9 cellular contexts compared by ENCODE assay signal in genomic region chrX:71118985-71119535, GRCh38. TPM values are rescaled to one million over a fixed set of nuclear protein-coding genes. Genes with fewer than 3 reads are reported as not detected.
A peak's percentile ranks its signal among the peaks of the same experiment; 100 is the strongest.
DNase-seq lines count a peak whose midpoint lies in the region; ATAC-seq and TF ChIP-seq lines count a peak whose summit lies in the region.
"Had no signal": no experiment of that assay in that cellular context is flagged by ENCODE, and none has a peak within 500 bp of the region (broad histone marks: within the 10 kb centered on the region; RNA-seq: fewer than 3 reads in every experiment).

No MANE protein-coding gene starts in this region.

- H3K9me3 ChIP-seq in DOHH2 (ENCODE audit: control insufficient read depth, insufficient read depth, low read length), result no peaks in the 10 kb centered on the region
- H3K9me3 ChIP-seq in mucosa of stomach (ENCODE audit: control insufficient read depth, low read length), result no peaks in the 10 kb centered on the region

- no peaks in the 10 kb centered on the region for H3K9me2 ChIP-seq in DOHH2 (replicated peaks; ENCODE audit: control insufficient read depth, low read length)

- H3K27me3 ChIP-seq in DOHH2 (ENCODE audit: control insufficient read depth, low read length) (no peaks in the 10 kb centered on the region), mucosa of stomach (ENCODE audit: control insufficient read depth, insufficient read depth, low read length) (no peaks in the 10 kb centered on the region)

- TF ChIP-seq CTCF in DOHH2 (IDR thresholded peaks at IDR 0.05; ENCODE audit: low read depth, low read length, poor library complexity, severe bottlenecking) (no peak), LNCaP clone FGC (IDR thresholded peaks at IDR 0.05; ENCODE audit: control insufficient read depth, extremely low read depth, insufficient read depth) (no peak)

- H3F3A ChIP-seq in DOHH2 (ENCODE audit: control insufficient read depth, insufficient read depth), result no peaks in the 10 kb centered on the region

- H3K9ac ChIP-seq in mucosa of stomach (ENCODE audit: low read length), result peak overlapping the region; percentile 86

- no peak for DNase-seq in LNCaP clone FGC (ENCODE audit: low read depth)
- peak; percentile 38 for DNase-seq in dermis blood vessel endothelial cell
- DNase-seq in NCI-H510A (lab: John Stamatoyannopoulos, UW), result no peak
- DNase-seq in posterior vena cava (ENCODE audit: low spot score), result no peak

- H3K79me2 ChIP-seq in DOHH2 (ENCODE audit: control insufficient read depth, low read length), result no peaks in the 10 kb centered on the region

- H3K4me2 ChIP-seq in DOHH2 (ENCODE audit: low read length), result peak overlapping the region; percentile 77

- H3K27ac ChIP-seq in DOHH2 (ENCODE audit: low read depth, low read length), result no peak overlapping the region

- intact Hi-C loops in posterior vena cava (cut with DNase I), result no loop called here

- H3K4me1 ChIP-seq in DOHH2 (ENCODE audit: control insufficient read depth, low read length) (peaks cover 11% of the 10 kb centered on the region), mucosa of stomach (ENCODE audit: control insufficient read depth, insufficient read depth, low read length) (peaks cover 9% of the 10 kb centered on the region)

- ATAC-seq in GM18867 (IDR thresholded peaks at IDR 0.05; ENCODE audit: unreplicated experiment) (no peak), HG02938 (IDR thresholded peaks at IDR 0.05; ENCODE audit: unreplicated experiment) (no peak)

- no peaks in the 10 kb centered on the region for H4K20me1 ChIP-seq in DOHH2 (ENCODE audit: control insufficient read depth, insufficient read depth, low read depth, low read length)

- H3K4me3 ChIP-seq in DOHH2 (ENCODE audit: low read length) (peak overlapping the region; percentile 81), LNCaP clone FGC (ENCODE audit: low read depth, low read length) (peak overlapping the region; percentile 64), mucosa of stomach (ENCODE audit: low read length) (peak overlapping the region; percentile 41)

- H3K36me3 ChIP-seq in DOHH2 (ENCODE audit: control insufficient read depth, low read length) (peaks cover 30% of the 10 kb centered on the region), mucosa of stomach (ENCODE audit: control insufficient read depth, insufficient read depth, low read length) (peaks cover under 1% of the 10 kb centered on the region)

RNA-seq across cellular contexts. Expression of gene MED12, which starts 0.7 kb away (rescaled TPM):
- total RNA-seq in dermis blood vessel endothelial cell (39.3 and 85.7 TPM in 2 replicates), posterior vena cava (10 to 100 TPM; 29.2 to 33.0 TPM)

RNA-seq across cellular contexts. Expression of gene IL2RG, which starts 7.7 kb away (rescaled TPM):
- total RNA-seq in dermis blood vessel endothelial cell (0.51 TPM in 1 of 2 replicates, not detected in the other), posterior vena cava (1 to 10 TPM; 2.6 to 4.8 TPM)
- total RNA-seq: LHCN-M2 had no signal

RNA-seq across cellular contexts. Expression of gene CXorf65, which starts 12.5 kb away (rescaled TPM):
- not detected in 2 replicates for total RNA-seq in dermis blood vessel endothelial cell
- total RNA-seq in posterior vena cava, result not detected
- total RNA-seq: LHCN-M2 had no signal

RNA-seq across cellular contexts. Expression of gene FOXO4, which starts 23.4 kb away (rescaled TPM):
- total RNA-seq in dermis blood vessel endothelial cell (7.3 and 8.2 TPM in 2 replicates), posterior vena cava (10 to 100 TPM; 21.5 to 26.7 TPM)

RNA-seq across cellular contexts. Expression of gene NLGN3, which starts 25.6 kb away (rescaled TPM):
- total RNA-seq in dermis blood vessel endothelial cell (under 0.01 and 0.09 TPM in 2 replicates), posterior vena cava (1 to 10 TPM in 1 of 2 donors, under 1 TPM in 1; 0.67 to 2.3 TPM)
